Comparison of ENCODE assay signal across 18 cellular contexts in genomic region chr1:89550995-89551394, GRCh38. TPM values are rescaled to one million over a fixed set of nuclear protein-coding genes. Genes with fewer than 3 reads are reported as not detected.
DNase-seq lines count a peak whose midpoint lies in the region; ATAC-seq and TF ChIP-seq lines count a peak whose summit lies in the region.
"Had no signal": no experiment of that assay in that cellular context is flagged by ENCODE, and none has a peak within 500 bp of the region (broad histone marks: within the 10 kb centered on the region; RNA-seq: fewer than 3 reads in every experiment).

No MANE protein-coding gene starts in this region.

- H3K4me1 ChIP-seq in mammary epithelial cell (ENCODE audit: insufficient read depth, low read length): peaks cover 24% of the 10 kb centered on the region
- peaks cover 5% of the 10 kb centered on the region for H3K4me1 ChIP-seq in endodermal cell (ENCODE audit: control insufficient read depth, insufficient read depth, low read length)
- H3K4me1 ChIP-seq: BE2C had no signal

- H3K9me3 Mint-ChIP-seq in MCF 10A (ENCODE audit: unreplicated experiment): no peaks in the 10 kb centered on the region
- no peaks in the 10 kb centered on the region for H3K9me3 Mint-ChIP-seq in activated B cell treated with CpG ODN at 0.5 μM for 24 hours
- H3K9me3 Mint-ChIP-seq in endodermal cell: no peaks in the 10 kb centered on the region
- H3K9me3 Mint-ChIP-seq: natural killer cell treated with Interleukin-12 subunit alpha and Interleukin-12 subunit beta and Interleukin-15 and Interleukin-18, amount 100 ng/mL, for 72 hours had no signal

- CTCF ChIA-PET in MCF 10A (lab: Yijun Ruan, JAX): interaction anchor here (0.6 to 1.5 kb wide), 3 partner anchors 44 to 567 kb away, joined by 3 to 4 read pairs (median 3); no protein-coding TSS in a partner anchor
- CTCF ChIA-PET in mammary epithelial cell (lab: Charles Lee; ENCODE audit: low non-redundant PET): no interaction called here
- CTCF ChIA-PET in activated B cell treated with CpG ODN at 0.5 μM for 24 hours (lab: Charles Lee): no interaction called here

- ATAC-seq in activated B cell treated with CpG ODN at 0.5 μM for 24 hours (ENCODE audit: low read depth) (no peak), GM21723 (IDR thresholded peaks at IDR 0.05; ENCODE audit: unreplicated experiment) (no peak)
- ATAC-seq: activated CD8-positive, alpha-beta memory T cell treated with anti-CD3 and anti-CD28 coated beads, Interleukin-2, amount 10 ng/mL, durations not matched to agents 7 days and 5 days; natural killer cell treated with Interleukin-12 subunit alpha and Interleukin-12 subunit beta and Interleukin-15 and Interleukin-18, amount 100 ng/mL, for 72 hours had no signal

- H3K36me3 ChIP-seq in mammary epithelial cell (ENCODE audit: insufficient read depth, low read length): no peaks in the 10 kb centered on the region
- peaks cover 21% of the 10 kb centered on the region for H3K36me3 ChIP-seq in endodermal cell (ENCODE audit: control insufficient read depth, insufficient read depth, low read length)
- H3K36me3 ChIP-seq: BE2C, tibial artery had no signal

- POLR2A ChIA-PET in MCF 10A (lab: Yijun Ruan, JAX) (interaction anchor here (1.6 kb wide), 1 partner anchor 66 kb away, joined by 4 read pairs; no protein-coding TSS in a partner anchor), activated B cell treated with CpG ODN at 0.5 μM for 24 hours (lab: Charles Lee) (no interaction called here)

- H3K4me3 ChIP-seq in mammary epithelial cell (replicated peaks in 1 of 3; ENCODE audit: insufficient read depth in 1 of 3, low read depth in 2 of 3, low read length in 3 of 3) (no peak overlapping the region), endodermal cell (ENCODE audit: low read length) (no peak overlapping the region)
- H3K4me3 ChIP-seq: HAP-1, tibial artery had no signal

- DNase-seq in MCF 10A (ENCODE audit: unreplicated experiment) (no peak), mammary epithelial cell (no peak), activated B cell treated with CpG ODN at 0.5 μM for 24 hours (no peak), endodermal cell (peak; percentile 65), MV-4-11 (lab: John Stamatoyannopoulos, UW) (no peak), hypothalamus (lab: John Stamatoyannopoulos, UW) (no peak)
- DNase-seq: activated CD4-positive, alpha-beta T cell treated with anti-CD3 and anti-CD28 coated beads for 4 hours; activated CD8-positive, alpha-beta memory T cell treated with anti-CD3 and anti-CD28 coated beads, Interleukin-2, amount 10 ng/mL, durations not matched to agents 7 days and 5 days; BE2C; NCI-H446 treated with DMSO at 0.1 percent for 48 hours; Right ventricle myocardium superior; stimulated activated CD8-positive, alpha-beta memory T cell treated with anti-CD3 and anti-CD28 coated beads, Interleukin-4, amount 100 ng/mL, for 48 hours; T-helper 2 cell; tibial artery had no signal

- no peaks in the 10 kb centered on the region for H3K27me3 ChIP-seq in mammary epithelial cell (ENCODE audit: insufficient read depth, low read length)
- H3K27me3 ChIP-seq in endodermal cell (ENCODE audit: control insufficient read depth, insufficient read depth, low read length, poor library complexity, severe bottlenecking): no peaks in the 10 kb centered on the region
- H3K27me3 ChIP-seq: BE2C, tibial artery had no signal

- BruUV-seq in MCF 10A (replicated peaks; lab: Mats Ljungman, UMichigan): no TSS peak
- no TSS peak for BruUV-seq in mammary epithelial cell (replicated peaks; lab: Mats Ljungman, UMichigan)

- H2AFZ ChIP-seq in mammary epithelial cell (ENCODE audit: low read depth, low read length): no peak overlapping the region

- H3K27ac Mint-ChIP-seq in MCF 10A (ENCODE audit: low read depth, unreplicated experiment) (peak overlapping the region; percentile 18), activated B cell treated with CpG ODN at 0.5 μM for 24 hours (peak overlapping the region; percentile 16), endodermal cell (no peak overlapping the region)
- H3K27ac Mint-ChIP-seq: activated CD8-positive, alpha-beta memory T cell treated with anti-CD3 and anti-CD28 coated beads, Interleukin-2, amount 10 ng/mL, durations not matched to agents 7 days and 5 days had no signal

- dilution Hi-C loops in mammary epithelial cell (cut with HindIII; ENCODE audit: low sequenced_read_pairs): no loop called here

- no peak for TF ChIP-seq CTCF in MCF 10A (IDR thresholded peaks at IDR 0.05; ENCODE audit: unreplicated experiment)
- no peak for TF ChIP-seq CTCF in mammary epithelial cell (conservative IDR thresholded peaks at IDR 0.05 in 1 of 2, IDR thresholded peaks at IDR 0.05 in 1 of 2; ENCODE audit: extremely low read depth in 1 of 2, insufficient read depth in 1 of 2, low read depth in 1 of 2, low read length in 2 of 2)
- no peak for TF ChIP-seq CTCF in activated B cell treated with CpG ODN at 0.5 μM for 24 hours (IDR thresholded peaks at IDR 0.05)
- TF ChIP-seq CTCF in endodermal cell (conservative IDR thresholded peaks at IDR 0.05): peak; percentile 58

- intact Hi-C loops in MCF 10A (cut with micrococcal nuclease) (no loop called here), mammary epithelial cell (cut with micrococcal nuclease) (no loop called here), activated B cell treated with CpG ODN at 0.5 μM for 24 hours (cut with micrococcal nuclease) (no loop called here)

- H3K27me3 Mint-ChIP-seq in MCF 10A (ENCODE audit: insufficient read depth, unreplicated experiment) (no peaks in the 10 kb centered on the region), activated B cell treated with CpG ODN at 0.5 μM for 24 hours (no peaks in the 10 kb centered on the region), endodermal cell (ENCODE audit: insufficient read depth) (no peaks in the 10 kb centered on the region)
- H3K27me3 Mint-ChIP-seq: activated CD8-positive, alpha-beta memory T cell treated with anti-CD3 and anti-CD28 coated beads, Interleukin-2, amount 10 ng/mL, durations not matched to agents 7 days and 5 days; natural killer cell treated with Interleukin-12 subunit alpha and Interleukin-12 subunit beta and Interleukin-15 and Interleukin-18, amount 100 ng/mL, for 72 hours had no signal

- no peak overlapping the region for H3K4me2 ChIP-seq in mammary epithelial cell (ENCODE audit: insufficient read depth, low read depth, low read length)
- H3K4me2 ChIP-seq: KMS-11 had no signal

- H3K4me3 Mint-ChIP-seq in MCF 10A (ENCODE audit: unreplicated experiment) (no peak overlapping the region), activated B cell treated with CpG ODN at 0.5 μM for 24 hours (no peak overlapping the region), endodermal cell (no peak overlapping the region)
- H3K4me3 Mint-ChIP-seq: activated CD8-positive, alpha-beta memory T cell treated with anti-CD3 and anti-CD28 coated beads, Interleukin-2, amount 10 ng/mL, durations not matched to agents 7 days and 5 days; natural killer cell treated with Interleukin-12 subunit alpha and Interleukin-12 subunit beta and Interleukin-15 and Interleukin-18, amount 100 ng/mL, for 72 hours had no signal

- H3K9ac ChIP-seq in mammary epithelial cell (ENCODE audit: insufficient read depth, low read length) (no peak overlapping the region), endodermal cell (ENCODE audit: extremely low read depth, low read length, poor library complexity, severe bottlenecking) (no peak overlapping the region)
- H3K9ac ChIP-seq: KMS-11 had no signal

- H3K9me3 ChIP-seq in mammary epithelial cell (replicated peaks; ENCODE audit: insufficient read depth, low read length) (no peaks in the 10 kb centered on the region), endodermal cell (ENCODE audit: control insufficient read depth, low read length) (no peaks in the 10 kb centered on the region)
- H3K9me3 ChIP-seq: BE2C, HAP-1, tibial artery had no signal

- H3K27ac ChIP-seq in mammary epithelial cell (ENCODE audit: insufficient read depth, low read depth, low read length): no peak overlapping the region
- no peak overlapping the region for H3K27ac ChIP-seq in endodermal cell (ENCODE audit: low read depth, low read length)
- H3K27ac ChIP-seq: KMS-11, tibial artery had no signal

- H3K4me1 Mint-ChIP-seq in MCF 10A (ENCODE audit: insufficient read depth, unreplicated experiment) (peaks cover 28% of the 10 kb centered on the region), activated B cell treated with CpG ODN at 0.5 μM for 24 hours (peaks cover 50% of the 10 kb centered on the region), endodermal cell (peaks cover 24% of the 10 kb centered on the region)

- H4K20me1 ChIP-seq in mammary epithelial cell (ENCODE audit: insufficient read depth, low read length): no peaks in the 10 kb centered on the region

- no peaks in the 10 kb centered on the region for H3K79me2 ChIP-seq in mammary epithelial cell (ENCODE audit: insufficient read depth, low read length)

- H3K36me3 Mint-ChIP-seq in MCF 10A (ENCODE audit: insufficient read depth, unreplicated experiment) (peaks cover 3% of the 10 kb centered on the region), activated B cell treated with CpG ODN at 0.5 μM for 24 hours (ENCODE audit: low read depth) (peaks cover 15% of the 10 kb centered on the region), endodermal cell (ENCODE audit: low read depth) (peaks cover 2% of the 10 kb centered on the region)
- H3K36me3 Mint-ChIP-seq: natural killer cell treated with Interleukin-12 subunit alpha and Interleukin-12 subunit beta and Interleukin-15 and Interleukin-18, amount 100 ng/mL, for 72 hours had no signal

- WGBS in mammary epithelial cell (ENCODE audit: low coverage, missing lambda C conversion rate): 84% methylated on average over 5 of the region's 5 CpGs
- WGBS in endodermal cell (ENCODE audit: insufficient coverage in 1 of 2, insufficient read length in 1 of 2), 2 experiments: 78% methylated on average over 5 of the region's 5 CpGs; no CpG with 5 or more reads in 1 of the 2 experiments

- in situ Hi-C loops in mammary epithelial cell (cut with MboI; ENCODE audit: low sequenced_read_pairs in 2 of 2): no loop called here

RNA-seq across cellular contexts. Expression of gene LRRC8B, which starts 26.4 kb away (rescaled TPM):
- total RNA-seq in MCF 10A (2022) (7.0 and 9.7 TPM in 2 replicates), mammary epithelial cell (1 to 10 TPM; 3.8 to 5.2 TPM), activated B cell treated with CpG ODN at 0.5 μM for 24 hours (14.7 and 19.1 TPM in 2 replicates), endodermal cell (10 to 100 TPM; 39.2 to 39.4 TPM)
- 1.7 TPM for polyA plus RNA-seq in mammary epithelial cell
- 0.78 TPM for polyA minus RNA-seq in mammary epithelial cell
- 14.3 TPM for polyA plus RNA-seq in endodermal cell (2013, experiment 1 of 2)
- 15.8 TPM for polyA plus RNA-seq in endodermal cell (2013, experiment 2 of 2)
